9 cellular contexts compared by ENCODE assay signal in genomic region chr6:105431226-105431625, GRCh38. TPM values are rescaled to one million over a fixed set of nuclear protein-coding genes. Genes with fewer than 3 reads are reported as not detected.
A peak's percentile ranks its signal among the peaks of the same experiment; 100 is the strongest.
DNase-seq lines count a peak whose midpoint lies in the region; ATAC-seq, FAIRE-seq and TF ChIP-seq lines count a peak whose summit lies in the region.
"Had no signal": no experiment of that assay in that cellular context is flagged by ENCODE, and none has a peak within 500 bp of the region (broad histone marks: within the 10 kb centered on the region; RNA-seq: fewer than 3 reads in every experiment).

No MANE protein-coding gene starts in this region.

- no peak overlapping the region for H3K27ac Mint-ChIP-seq in activated CD8-positive, alpha-beta memory T cell treated with anti-CD3 and anti-CD28 coated beads, Interleukin-2, amount 10 ng/mL, durations not matched to agents 7 days and 5 days
- H3K27ac Mint-ChIP-seq: activated naive CD4-positive, alpha-beta T cell treated with anti-CD3 and anti-CD28 coated beads, Interleukin-2, amount 50 U/mL, for 24 hours had no signal

- no peak overlapping the region for H3K4me3 ChIP-seq in foreskin fibroblast (ENCODE audit: low read depth in 1 of 2, low read length in 2 of 2)

- TF ChIP-seq CTCF in foreskin fibroblast (IDR thresholded peaks at IDR 0.05; ENCODE audit: low read depth, low read length), result peak; percentile 40

- peaks cover 13% of the 10 kb centered on the region for H3K4me1 Mint-ChIP-seq in activated CD8-positive, alpha-beta memory T cell treated with anti-CD3 and anti-CD28 coated beads, Interleukin-2, amount 10 ng/mL, durations not matched to agents 7 days and 5 days
- H3K4me1 Mint-ChIP-seq: activated naive CD4-positive, alpha-beta T cell treated with anti-CD3 and anti-CD28 coated beads, Interleukin-2, amount 50 U/mL, for 24 hours had no signal

- no peaks in the 10 kb centered on the region for H3K9me3 Mint-ChIP-seq in activated CD8-positive, alpha-beta memory T cell treated with anti-CD3 and anti-CD28 coated beads, Interleukin-2, amount 10 ng/mL, durations not matched to agents 7 days and 5 days (ENCODE audit: low read depth)
- H3K9me3 Mint-ChIP-seq: activated naive CD4-positive, alpha-beta T cell treated with anti-CD3 and anti-CD28 coated beads, Interleukin-2, amount 50 U/mL, for 24 hours had no signal

- no peak for DNase-seq in activated CD8-positive, alpha-beta memory T cell treated with anti-CD3 and anti-CD28 coated beads, Interleukin-2, amount 10 ng/mL, durations not matched to agents 7 days and 5 days
- DNase-seq in activated CD8-positive, alpha-beta memory T cell treated with anti-CD3 and anti-CD28 coated beads, Interleukin-2, amount 50 U/mL, for 4 hours, result no peak
- peak; percentile 31 to 63 for DNase-seq in Kasumi-1 (lab: John Stamatoyannopoulos, UW)
- DNase-seq in SW 1271 (lab: John Stamatoyannopoulos, UW), result peak; percentile 9 to 41
- peak; percentile 42 to 79 for DNase-seq in foreskin fibroblast
- peak; percentile 5 for DNase-seq in stimulated activated naive CD8-positive, alpha-beta T cell treated with anti-CD3 and anti-CD28 coated beads, Interleukin-15, Interleukin-2, amounts not matched to agents 100 U/mL and 50 U/mL, for 24 hours
- DNase-seq in GM12891 (ENCODE audit: insufficient read length, low spot score), result no peak

- ATAC-seq in activated CD8-positive, alpha-beta memory T cell treated with anti-CD3 and anti-CD28 coated beads, Interleukin-2, amount 10 ng/mL, durations not matched to agents 7 days and 5 days, result peak; percentile 45
- no peak for ATAC-seq in stimulated activated naive CD8-positive, alpha-beta T cell treated with anti-CD3 and anti-CD28 coated beads, Interleukin-15, Interleukin-2, amounts not matched to agents 100 U/mL and 50 U/mL, for 24 hours
- ATAC-seq in GM21717 (IDR thresholded peaks at IDR 0.05; ENCODE audit: unreplicated experiment), result no peak

- H3K36me3 Mint-ChIP-seq in activated CD8-positive, alpha-beta memory T cell treated with anti-CD3 and anti-CD28 coated beads, Interleukin-2, amount 10 ng/mL, durations not matched to agents 7 days and 5 days, result peaks cover 8% of the 10 kb centered on the region
- H3K36me3 Mint-ChIP-seq: activated naive CD4-positive, alpha-beta T cell treated with anti-CD3 and anti-CD28 coated beads, Interleukin-2, amount 50 U/mL, for 24 hours had no signal

- CTCF ChIA-PET in activated CD8-positive, alpha-beta memory T cell treated with anti-CD3 and anti-CD28 coated beads, Interleukin-2, amount 10 ng/mL, durations not matched to agents 7 days and 5 days (lab: Charles Lee), result interaction anchor here (0.7 to 3.3 kb wide), 35 partner anchors 8 to 1011 kb away, joined by 3 to 24 read pairs (median 4); partner anchors contain the start of genes PRDM1 and PREP

- no peak for FAIRE-seq in GM12891 (lab: Jason Lieb, UNC)

- no peak overlapping the region for H3K4me3 Mint-ChIP-seq in activated CD8-positive, alpha-beta memory T cell treated with anti-CD3 and anti-CD28 coated beads, Interleukin-2, amount 10 ng/mL, durations not matched to agents 7 days and 5 days
- H3K4me3 Mint-ChIP-seq: activated naive CD4-positive, alpha-beta T cell treated with anti-CD3 and anti-CD28 coated beads, Interleukin-2, amount 50 U/mL, for 24 hours had no signal

- TF ChIP-seq POLR2A in GM12891 (IDR thresholded peaks at IDR 0.05; ENCODE audit: low read depth, low read length), result no peak

- no peaks in the 10 kb centered on the region for H3K27me3 Mint-ChIP-seq in activated CD8-positive, alpha-beta memory T cell treated with anti-CD3 and anti-CD28 coated beads, Interleukin-2, amount 10 ng/mL, durations not matched to agents 7 days and 5 days
- H3K27me3 Mint-ChIP-seq: activated naive CD4-positive, alpha-beta T cell treated with anti-CD3 and anti-CD28 coated beads, Interleukin-2, amount 50 U/mL, for 24 hours had no signal

TF ChIP-seq in GM12891, 5 proteins besides CTCF, POLR2A, EP300 and RAD21:
- TF ChIP-seq POU2F2 (IDR thresholded peaks at IDR 0.05; ENCODE audit: low read depth, low read length) (no peak), POLR2AphosphoS5 (IDR thresholded peaks at IDR 0.05; ENCODE audit: low read depth, low read length) (no peak), SPI1 (IDR thresholded peaks at IDR 0.05; ENCODE audit: low read depth, low read length) (no peak), TAF1 (IDR thresholded peaks at IDR 0.05; ENCODE audit: low read depth, low read length) (no peak), PAX5 (IDR thresholded peaks at IDR 0.05; ENCODE audit: insufficient read depth, low read length, severe bottlenecking) (no peak)

RNA-seq across cellular contexts. Expression of gene PREP, which starts 28.3 kb away (rescaled TPM):
- 10 to 100 TPM; 44.1 to 52.9 TPM for total RNA-seq in activated CD8-positive, alpha-beta memory T cell treated with anti-CD3 and anti-CD28 coated beads, Interleukin-2, amount 10 ng/mL, durations not matched to agents 7 days and 5 days
- polyA plus RNA-seq in GM12891 (2012; ENCODE audit: low read depth, missing spikeins), result 13.7 TPM

Comparison
In these comparisons a context has a peak if more than half of its experiments do, and no peak if none do; other contexts are left out.
1. DNase-seq: peak in Kasumi-1 (2 of 2), SW 1271 (2 of 2), foreskin fibroblast (2 of 2) and stimulated activated naive CD8-positive, alpha-beta T cell treated with anti-CD3 and anti-CD28 coated beads, Interleukin-15, Interleukin-2, amounts not matched to agents 100 U/mL and 50 U/mL, for 24 hours (single experiment); none in activated CD8-positive, alpha-beta memory T cell treated with anti-CD3 and anti-CD28 coated beads, Interleukin-2, amount 10 ng/mL, durations not matched to agents 7 days and 5 days (single experiment), activated CD8-positive, alpha-beta memory T cell treated with anti-CD3 and anti-CD28 coated beads, Interleukin-2, amount 50 U/mL, for 4 hours (single experiment) and GM12891 (single experiment).